ENCODE assay signal across 6 cellular contexts in genomic region chr17:52759864-52760263, GRCh38.
"Had no signal": no experiment of that assay in that cellular context is flagged by ENCODE, and none has a peak within 500 bp of the region (broad histone marks: within the 10 kb centered on the region; RNA-seq: fewer than 3 reads in every experiment).

No MANE protein-coding gene starts in this region.

- ATAC-seq: GM23338, HepG2 had no signal

- H3K27ac ChIP-seq: HL-60 had no signal

- DNase-seq: H9, HCEC 1CT, KBM-7 had no signal

- H3K4me3 ChIP-seq: GM23338 had no signal
